In genomic region chr10:79070611-79071534, GRCh38 we compare ENCODE assay signal across 8 cellular contexts. TPM values are rescaled to one million over a fixed set of nuclear protein-coding genes. Genes with fewer than 3 reads are reported as not detected.
DNase-seq lines count a peak whose midpoint lies in the region; ATAC-seq, FAIRE-seq and TF ChIP-seq lines count a peak whose summit lies in the region.

No MANE protein-coding gene starts in this region.

- no peaks in the 10 kb centered on the region; the same call in 1 of the 2 replicates for H3K27me3 ChIP-seq in GM06990 (replicated peaks; ENCODE audit: control insufficient read depth, insufficient read depth, low read length)
- no peaks in the 10 kb centered on the region for H3K27me3 ChIP-seq in cardiac muscle cell

- TF ChIP-seq CTCF in A549 (IDR thresholded peaks at IDR 0.05) (no peak), GM06990 (IDR thresholded peaks at IDR 0.05; ENCODE audit: insufficient read depth, low read length, poor library complexity, severe bottlenecking) (no peak), cardiac muscle cell (IDR thresholded peaks at IDR 0.05; ENCODE audit: low read depth, low read length) (peak; percentile 11), GM10266 (IDR thresholded peaks at IDR 0.05; ENCODE audit: control insufficient read depth, insufficient read depth, low read depth, missing control alignments) (no peak)

- TF ChIP-seq RAD21 in A549 (conservative IDR thresholded peaks at IDR 0.05 in 1 of 2, IDR thresholded peaks at IDR 0.05 in 1 of 2), result peak; percentile 4 to 27; a peak in 1 of 5 replicates

- no peak; the same call in 1 of the 2 replicates for TF ChIP-seq POLR2A in A549 (IDR thresholded peaks at IDR 0.05; ENCODE audit: low read length)

- WGBS in A549 (ENCODE audit: missing lambda C conversion rate), result 7% methylated on average over 16 of the region's 42 CpGs

- POLR2A ChIA-PET in A549 (lab: Yijun Ruan, JAX), result interaction anchor here (0.6 to 7.1 kb wide), 4 partner anchors 40 to 118 kb away, joined by 3 to 42 read pairs (median 8); no protein-coding TSS in a partner anchor

- H3K4me3 ChIP-seq in A549 (peak overlapping the region; percentile 96), GM06990 (replicated peaks; ENCODE audit: low read depth, low read length) (peak overlapping the region; percentile 74), cardiac muscle cell (peak overlapping the region; percentile 97)

- no peak for FAIRE-seq in A549 (lab: Jason Lieb, UNC)

- ATAC-seq in A549 (peak; percentile 21 to 65; a peak in 5 of 6 replicates), HG03521 (IDR thresholded peaks at IDR 0.05; ENCODE audit: unreplicated experiment) (no peak)

- H3K36me3 ChIP-seq in GM06990 (ENCODE audit: control insufficient read depth, insufficient read depth, low read length) (no peaks in the 10 kb centered on the region), cardiac muscle cell (no peaks in the 10 kb centered on the region)

- DNase-seq in A549 (ENCODE audit: low read depth in 1 of 2, low spot score in 1 of 2) (peak; percentile 80 to 85), GM06990 (ENCODE audit: extremely low read depth, insufficient read length) (no peak), NCI-H446 treated with DMSO at 0.1 percent for 48 hours (lab: John Stamatoyannopoulos, UW) (peak; percentile 74), amniotic epithelial cell (ENCODE audit: low read depth) (peak; percentile 98), cardiac muscle cell (ENCODE audit: low read depth in 1 of 2, low spot score in 1 of 2) (peak; percentile 94 to 97), nucleus accumbens (lab: John Stamatoyannopoulos, UW) (peak; percentile 56 to 93 (median 84)), GM10266 (ENCODE audit: extremely low spot score) (no peak)

- TF ChIP-seq EP300 in A549 (IDR thresholded peaks at IDR 0.05), result no peak

- H3K9me3 ChIP-seq in A549 (no peaks in the 10 kb centered on the region), cardiac muscle cell (ENCODE audit: low read depth) (no peaks in the 10 kb centered on the region)

- H3K4me1 ChIP-seq in A549 (peaks cover 57% of the 10 kb centered on the region), cardiac muscle cell (ENCODE audit: low read depth) (peaks cover 48% of the 10 kb centered on the region)

- peak overlapping the region; percentile 98 for H3K4me2 ChIP-seq in A549

- H3K27ac ChIP-seq in A549 (peak overlapping the region; percentile 91 to 98), cardiac muscle cell (peak overlapping the region; percentile 97)

- CTCF ChIA-PET in A549 (lab: Yijun Ruan, JAX), result interaction anchor here (1.0 to 34.5 kb wide), 9 partner anchors 10 to 1024 kb away, joined by 3 to 373 read pairs (median 5); no protein-coding TSS in a partner anchor

TF ChIP-seq in A549, 52 proteins besides CTCF, POLR2A, EP300 and RAD21:
- TF ChIP-seq ZC3H11A (IDR thresholded peaks at IDR 0.05) (no peak), CEBPB (IDR thresholded peaks at IDR 0.05) (peak in 1 of 2 experiments; percentile 64; a peak in 2 of 4 replicates), BHLHE40 (IDR thresholded peaks at IDR 0.05; ENCODE audit: low read depth, low read length) (no peak), SMC3 (IDR thresholded peaks at IDR 0.05) (peak; percentile 43)

RNA-seq across cellular contexts. Expression of gene ZMIZ1, which starts 2.1 kb away (rescaled TPM):
- 8.1 and 14.7 TPM in 2 replicates for polyA plus RNA-seq in A549 (2011; rRNA removed)
- 31.6 and 42.1 TPM in 2 replicates for polyA plus RNA-seq in A549 (2012; cell fraction: cytosol; rRNA removed)
- 63.3 and 68.3 TPM in 2 replicates for polyA plus RNA-seq in A549 (2012; cell fraction: nucleus; rRNA removed)
- 29.1 to 30.3 TPM (median 30.1 TPM) in 3 replicates for polyA plus RNA-seq in A549 (2017; fragmentation: RNase III; extraction: RNeasy Plus Mini Kit Qiagen cat#74134 plus additional on column Dnase treatment)
- 16.1 and 17.8 TPM in 2 replicates for polyA minus RNA-seq in A549 (2011; rRNA and poly(A)+ RNA removed)
- 57.1 and 78.8 TPM in 2 replicates for total RNA-seq in cardiac muscle cell
- 48.2 and 57.7 TPM in 2 replicates for polyA plus RNA-seq in cardiac muscle cell

Comparison
In these comparisons a context has a peak if more than half of its experiments do, and no peak if none do; other contexts are left out.
1. DNase-seq: peak in A549 (2 of 2), NCI-H446 treated with DMSO at 0.1 percent for 48 hours (single experiment), amniotic epithelial cell (single experiment), cardiac muscle cell (2 of 2) and nucleus accumbens (56 of 56); none in GM06990 (single experiment) and GM10266 (single experiment).
2. Peak in every context shown above with its lines, with median percentiles within 50 percentile points of each other: H3K4me3 ChIP-seq.